In the genomic region with DNA sequence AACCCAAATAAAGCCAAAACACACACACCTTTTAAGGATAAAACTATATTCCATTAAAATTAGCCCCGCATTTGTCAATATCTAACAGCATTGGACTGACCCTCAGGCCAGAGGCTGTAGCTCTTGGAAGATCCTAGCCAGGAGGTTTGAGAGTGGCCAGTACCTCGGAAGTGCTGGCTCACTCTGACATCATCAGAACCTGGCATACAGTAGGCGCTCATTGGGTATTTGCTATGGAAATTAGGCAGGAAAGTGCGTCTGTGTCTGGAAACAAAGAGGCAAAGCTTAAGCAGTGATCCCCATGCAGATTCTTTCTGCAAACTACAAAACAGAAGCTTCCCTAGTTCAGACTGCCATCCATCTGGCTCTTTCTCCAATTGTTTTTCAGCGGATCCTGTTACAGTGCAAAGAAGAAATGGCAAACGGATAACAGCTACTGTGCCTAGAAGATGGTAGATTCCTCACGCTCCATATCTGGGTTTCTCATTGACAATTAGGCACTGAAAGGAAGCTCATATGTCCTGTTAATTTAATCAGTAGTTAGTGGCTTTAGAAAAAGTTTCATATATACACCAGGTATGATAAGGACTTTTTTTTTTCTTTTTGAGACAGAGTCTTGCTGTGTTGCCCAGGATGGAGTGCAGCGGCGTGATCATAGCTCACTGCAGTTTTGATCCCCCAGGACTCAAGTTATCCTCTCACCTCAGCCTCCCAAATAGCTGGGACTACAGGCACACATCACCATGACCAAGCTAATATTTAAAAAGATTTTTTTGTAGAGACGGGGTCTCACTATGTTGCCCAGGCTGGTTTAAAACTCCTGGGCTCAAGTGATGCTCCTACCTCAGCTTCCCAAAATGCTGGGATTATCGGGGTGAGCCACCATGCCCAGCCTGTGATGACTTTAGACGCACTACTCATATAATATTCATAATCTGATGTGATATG, we compare ENCODE assay signal across 14 cellular contexts. TPM values are rescaled to one million over a fixed set of nuclear protein-coding genes. Genes with fewer than 3 reads are reported as not detected.
DNase-seq lines count a peak whose midpoint lies in the region; ATAC-seq, FAIRE-seq and TF ChIP-seq lines count a peak whose summit lies in the region.
"Had no signal": no experiment of that assay in that cellular context is flagged by ENCODE, and none has a peak within 500 bp of the region (broad histone marks: within the 10 kb centered on the region; RNA-seq: fewer than 3 reads in every experiment).

No MANE protein-coding gene starts in this region.

- H3K4me1 Mint-ChIP-seq in astrocyte (ENCODE audit: low read depth, unreplicated experiment) (peaks cover 5% of the 10 kb centered on the region), nephron (peaks cover 18% of the 10 kb centered on the region)

- H3K4me3 ChIP-seq in DND-41 (ENCODE audit: low read depth in 1 of 2, low read length in 2 of 2) = peak overlapping the region in 1 of 2 experiments; percentile 64; a peak in 2 of 4 replicates
- peak overlapping the region; percentile 83 for H3K4me3 ChIP-seq in Jurkat, Clone E6-1 (ENCODE audit: low read length)
- H3K4me3 ChIP-seq in astrocyte (ENCODE audit: insufficient read depth, low read depth, low read length) = no peak overlapping the region

- H3K9ac ChIP-seq in DND-41 (ENCODE audit: low read depth, low read length) (peak overlapping the region; percentile 93), astrocyte (ENCODE audit: low read length) (no peak overlapping the region)

- ATAC-seq in DND-41 (ENCODE audit: insufficient read depth, low read depth) (no peak), GM18505 (IDR thresholded peaks at IDR 0.05; ENCODE audit: unreplicated experiment) (no peak)
- ATAC-seq: gastroesophageal sphincter, sciatic nerve had no signal

- peak overlapping the region; percentile 93 for H3K27ac ChIP-seq in DND-41 (ENCODE audit: low read length)
- H3K27ac ChIP-seq in astrocyte (ENCODE audit: low read depth, low read length) = no peak overlapping the region

- H4K20me1 ChIP-seq in DND-41 (ENCODE audit: insufficient read depth, low read length) (no peaks in the 10 kb centered on the region), astrocyte (ENCODE audit: insufficient read depth, low read length) (no peaks in the 10 kb centered on the region)

- DNase-seq in DND-41 (no peak), astrocyte (ENCODE audit: low read depth) (no peak), NCI-H146 treated with DMSO at 0.1 percent for 48 hours (lab: John Stamatoyannopoulos, UW; ENCODE audit: unreplicated experiment) (no peak), SIG-M5 (lab: John Stamatoyannopoulos, UW) (no peak), NCI-H2227 (lab: John Stamatoyannopoulos, UW; ENCODE audit: unreplicated experiment) (no peak)
- DNase-seq in Jurkat, Clone E6-1 (ENCODE audit: low read depth, low spot score) = no peak
- DNase-seq: cortex of kidney, DMS153, NCI-H1436 had no signal

- H3K27ac Mint-ChIP-seq in astrocyte (ENCODE audit: unreplicated experiment) = no peak overlapping the region
- peak overlapping the region in 2 of 3 experiments; percentile 56 to 59 for H3K27ac Mint-ChIP-seq in nephron

- no peak for TF ChIP-seq POLR2A in GM18505 (IDR thresholded peaks at IDR 0.05; ENCODE audit: borderline replicate concordance, extremely low read depth, insufficient read depth, insufficient read length)

- peaks cover 44% of the 10 kb centered on the region for H3K79me2 ChIP-seq in DND-41 (ENCODE audit: insufficient read depth, low read length)
- no peaks in the 10 kb centered on the region for H3K79me2 ChIP-seq in astrocyte (ENCODE audit: insufficient read depth, low read length)

- H3K27me3 Mint-ChIP-seq in astrocyte (ENCODE audit: low read depth, unreplicated experiment) (peaks cover 16% of the 10 kb centered on the region), nephron (ENCODE audit: low read depth) (peaks cover 46% of the 10 kb centered on the region)

- peaks cover 58% of the 10 kb centered on the region for H3K4me1 ChIP-seq in DND-41 (ENCODE audit: insufficient read depth, low read length)
- no peaks in the 10 kb centered on the region for H3K4me1 ChIP-seq in astrocyte (ENCODE audit: insufficient read depth, low read length)

- H3K36me3 Mint-ChIP-seq in astrocyte (ENCODE audit: low read depth, unreplicated experiment) (peaks cover 6% of the 10 kb centered on the region), nephron (ENCODE audit: low read depth) (peaks cover 11% of the 10 kb centered on the region)

- H3K9me3 ChIP-seq in DND-41 (ENCODE audit: insufficient read depth, low read length, severe bottlenecking) (no peaks in the 10 kb centered on the region), astrocyte (ENCODE audit: insufficient read depth, low read depth, low read length) (no peaks in the 10 kb centered on the region)
- H3K9me3 ChIP-seq: gastroesophageal sphincter had no signal

- H3K9me3 Mint-ChIP-seq in astrocyte (ENCODE audit: unreplicated experiment) (no peaks in the 10 kb centered on the region), nephron (no peaks in the 10 kb centered on the region)

- H3K4me3 Mint-ChIP-seq in astrocyte (ENCODE audit: unreplicated experiment) = peak overlapping the region; percentile 56
- peak overlapping the region; percentile 77 to 93 (median 88) for H3K4me3 Mint-ChIP-seq in nephron

- H3K4me2 ChIP-seq in DND-41 (ENCODE audit: insufficient read depth, low read length) (peak overlapping the region; percentile 94), astrocyte (ENCODE audit: low read length) (no peak overlapping the region)

- no peak for FAIRE-seq in astrocyte (lab: Jason Lieb, UNC)
- FAIRE-seq: GM18507 had no signal

- no peak overlapping the region for H2AFZ ChIP-seq in DND-41 (ENCODE audit: low read depth, low read length)
- no peak overlapping the region for H2AFZ ChIP-seq in astrocyte (ENCODE audit: low read depth, low read length)

- H3K27me3 ChIP-seq in DND-41 (ENCODE audit: insufficient read depth, low read length, poor library complexity) (no peaks in the 10 kb centered on the region), astrocyte (ENCODE audit: insufficient read depth, low read length) (peaks cover 16% of the 10 kb centered on the region)

- H3K36me3 ChIP-seq in DND-41 (ENCODE audit: insufficient read depth, low read length) (peaks cover 28% of the 10 kb centered on the region), astrocyte (ENCODE audit: insufficient read depth, low read length) (no peaks in the 10 kb centered on the region)
- H3K36me3 ChIP-seq: gastroesophageal sphincter had no signal

- TF ChIP-seq CTCF in DND-41 (IDR thresholded peaks at IDR 0.05; ENCODE audit: borderline replicate concordance, extremely low read depth, low read length, poor library complexity, severe bottlenecking) (no peak), astrocyte (IDR thresholded peaks at IDR 0.05; ENCODE audit: insufficient read depth, low read depth, low read length) (no peak), nephron (IDR thresholded peaks at IDR 0.05; ENCODE audit: unreplicated experiment in 3 of 3) (no peak)

RNA-seq across cellular contexts. Expression of gene PRKCQ, which starts 1.9 kb away (rescaled TPM):
- polyA plus RNA-seq in Jurkat, Clone E6-1 (2012; ENCODE audit: insufficient read depth, insufficient read length) = 17.6 TPM
- total RNA-seq in astrocyte = 1.9 and 2.1 TPM in 2 replicates
